ENCODE assay signal across 14 cellular contexts in the genomic region with DNA sequence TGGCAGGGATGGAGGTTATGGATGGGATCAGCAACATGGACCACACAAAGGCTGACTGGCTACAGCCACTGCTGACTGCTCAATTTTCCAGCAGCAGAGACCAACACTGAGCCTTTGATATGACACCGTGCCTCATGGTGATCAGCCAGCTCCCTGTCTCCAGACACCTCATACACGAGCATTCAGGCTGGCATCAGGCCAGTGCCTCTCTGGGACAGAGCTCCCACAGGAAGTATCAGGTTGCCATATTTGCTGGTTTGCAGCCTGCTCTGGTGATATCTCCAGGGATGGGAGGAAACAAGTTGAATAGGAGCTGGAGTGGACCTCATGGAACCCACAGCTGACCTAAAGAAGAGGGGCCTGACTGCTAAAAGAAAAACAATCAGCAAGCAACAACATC.
"Had no signal": no experiment of that assay in that cellular context is flagged by ENCODE, and none has a peak within 500 bp of the region (broad histone marks: within the 10 kb centered on the region; RNA-seq: fewer than 3 reads in every experiment).

No MANE protein-coding gene starts in this region.

- H3K4me1 ChIP-seq: lower lobe of right lung, neural progenitor cell had no signal

- H3K36me3 ChIP-seq: brain microvascular endothelial cell, lower lobe of right lung, neural progenitor cell, ovary had no signal

- H3K4me3 ChIP-seq: lower lobe of right lung, neural progenitor cell, ovary had no signal

- ATAC-seq: activated CD4-positive, CD25-positive, alpha-beta regulatory T cell treated with anti-CD3 and anti-CD28 coated beads, Interleukin-2, amount 50 U/mL, for 24 hours; activated CD8-positive, alpha-beta memory T cell treated with anti-CD3 and anti-CD28 coated beads, Interleukin-2, amount 10 ng/mL, durations not matched to agents 7 days and 5 days; activated T-cell treated with anti-CD3 and anti-CD28 coated beads, Interleukin-2, amount 50 U/mL, for 4 hours had no signal

- H3K27me3 ChIP-seq: brain microvascular endothelial cell, neural progenitor cell, ovary had no signal

- H3K27ac ChIP-seq: brain microvascular endothelial cell, lower lobe of right lung, neural progenitor cell, ovary had no signal

- DNase-seq: activated CD4-positive, alpha-beta T cell treated with anti-CD3 and anti-CD28 coated beads, Interleukin-2, amount 50 U/mL, for 4 hours; activated CD8-positive, alpha-beta memory T cell treated with anti-CD3 and anti-CD28 coated beads, Interleukin-2, amount 10 ng/mL, durations not matched to agents 7 days and 5 days; activated effector memory CD4-positive, alpha-beta T cell treated with anti-CD3 and anti-CD28 coated beads, Interleukin-2, amount 50 U/mL, for 16 hours; activated T-cell treated with anti-CD3 and anti-CD28 coated beads, Interleukin-2, amount 50 U/mL, for 4 hours; brain microvascular endothelial cell; endodermal cell; hypothalamus; lower lobe of right lung; stimulated activated CD4-positive, alpha-beta T cell treated with anti-CD3 and anti-CD28 coated beads, Interleukin-12 subunit alpha, Interleukin-12 subunit beta, amount 100 ng/mL, for 4 hours; stimulated activated naive CD4-positive, alpha-beta T cell treated with Interleukin-2 at 50 U/mL for 16 hours; trophoblast cell had no signal

- H3K9me3 ChIP-seq: lower lobe of right lung, ovary had no signal
